In genomic region chr19:2615782-2616181, GRCh38 we compare ENCODE assay signal across 18 cellular contexts.
"Had no signal": no experiment of that assay in that cellular context is flagged by ENCODE, and none has a peak within 500 bp of the region (broad histone marks: within the 10 kb centered on the region; RNA-seq: fewer than 3 reads in every experiment).

No MANE protein-coding gene starts in this region.

- H3K27ac ChIP-seq: body of pancreas, foreskin keratinocyte, ovary, uterus, WERI-Rb-1 had no signal

- DNase-seq: activated CD4-positive, alpha-beta T cell treated with anti-CD3 and anti-CD28 coated beads, Interleukin-2, amount 50 U/mL, for 4 hours; activated naive CD8-positive, alpha-beta T cell treated with anti-CD3 and anti-CD28 coated beads, Interleukin-2, amount 10 ng/mL, durations not matched to agents 7 days and 5 days; amygdala; caudate nucleus; foreskin keratinocyte; glutamatergic neuron; hypothalamus; left lung; mesenchymal stem cell; ovary; stimulated activated CD4-positive, alpha-beta T cell treated with anti-CD3 and anti-CD28 coated beads, Interleukin-1b, Interleukin-23, amount 100 ng/mL, for 48 hours; stimulated activated CD8-positive, alpha-beta memory T cell treated with anti-CD3 and anti-CD28 coated beads, Interleukin-4, amount 100 ng/mL, for 48 hours; stimulated activated naive CD8-positive, alpha-beta T cell treated with anti-CD3 and anti-CD28 coated beads, Interleukin-15, Interleukin-2, amounts not matched to agents 100 U/mL and 50 U/mL, for 24 hours; uterus; WERI-Rb-1 had no signal

- H3K4me3 Mint-ChIP-seq: activated naive CD8-positive, alpha-beta T cell treated with anti-CD3 and anti-CD28 coated beads, Interleukin-2, amount 10 ng/mL, durations not matched to agents 7 days and 5 days had no signal

- H3K4me1 ChIP-seq: uterus had no signal

- H3K27me3 ChIP-seq: body of pancreas, foreskin keratinocyte, left lung, ovary, uterus had no signal

- ATAC-seq: body of pancreas; foreskin keratinocyte; left lung; naive thymus-derived CD8-positive, alpha-beta T cell; stimulated activated naive CD8-positive, alpha-beta T cell treated with anti-CD3 and anti-CD28 coated beads, Interleukin-15, Interleukin-2, amounts not matched to agents 100 U/mL and 50 U/mL, for 24 hours had no signal

- H3K36me3 ChIP-seq: left lung, ovary, tibial nerve, uterus, WERI-Rb-1 had no signal

- H3K9me3 Mint-ChIP-seq: activated naive CD8-positive, alpha-beta T cell treated with anti-CD3 and anti-CD28 coated beads, Interleukin-2, amount 10 ng/mL, durations not matched to agents 7 days and 5 days; naive thymus-derived CD8-positive, alpha-beta T cell had no signal

- H3K4me3 ChIP-seq: body of pancreas, left lung, ovary, tibial nerve, uterus had no signal

- H3K9me3 ChIP-seq: body of pancreas, left lung, ovary, uterus had no signal

- H3K27ac Mint-ChIP-seq: activated naive CD8-positive, alpha-beta T cell treated with anti-CD3 and anti-CD28 coated beads, Interleukin-2, amount 10 ng/mL, durations not matched to agents 7 days and 5 days had no signal

- H3K27me3 Mint-ChIP-seq: activated naive CD8-positive, alpha-beta T cell treated with anti-CD3 and anti-CD28 coated beads, Interleukin-2, amount 10 ng/mL, durations not matched to agents 7 days and 5 days; naive thymus-derived CD8-positive, alpha-beta T cell had no signal

- H3K36me3 Mint-ChIP-seq: activated naive CD8-positive, alpha-beta T cell treated with anti-CD3 and anti-CD28 coated beads, Interleukin-2, amount 10 ng/mL, durations not matched to agents 7 days and 5 days; naive thymus-derived CD8-positive, alpha-beta T cell had no signal
